Comparison of ENCODE assay signal across 28 cellular contexts in genomic region chr5:171749365-171749764, GRCh38. TPM values are rescaled to one million over a fixed set of nuclear protein-coding genes. Genes with fewer than 3 reads are reported as not detected.
"Had no signal": no experiment of that assay in that cellular context is flagged by ENCODE, and none has a peak within 500 bp of the region (broad histone marks: within the 10 kb centered on the region; RNA-seq: fewer than 3 reads in every experiment).

No MANE protein-coding gene starts in this region.

- DNase-seq: activated CD4-positive, alpha-beta T cell treated with anti-CD3 and anti-CD28 coated beads for 48 hours; activated CD4-positive, alpha-beta T cell treated with anti-CD3 and anti-CD28 coated beads, Interleukin-2, amount 50 U/mL, for 4 hours; activated CD4-positive, CD25-positive, alpha-beta regulatory T cell treated with anti-CD3 and anti-CD28 coated beads, Interleukin-2, amount 50 U/mL, for 72 hours; activated CD8-positive, alpha-beta memory T cell treated with anti-CD3 and anti-CD28 coated beads, Interleukin-2, amount 50 U/mL, for 48 hours; activated CD8-positive, alpha-beta T cell treated with anti-CD3 and anti-CD28 coated beads, Interleukin-2, amount 10 ng/mL, durations not matched to agents 7 days and 5 days; activated T-cell treated with anti-CD3 and anti-CD28 coated beads, Interleukin-2, amount 50 U/mL, for 1 hour; body of pancreas; NCI-H1092; NCI-H1417; NCI-H1930; NCI-H2171; NCI-H2227 treated with DMSO at 0.1 percent for 48 hours; NCI-H526; NCI-H774; RPMI8226; SHP77; SW 1271 had no signal

- H3K4me3 ChIP-seq: ascending aorta, body of pancreas, SJSA1 had no signal

- ATAC-seq: activated CD8-positive, alpha-beta T cell treated with anti-CD3 and anti-CD28 coated beads, Interleukin-2, amount 10 ng/mL, durations not matched to agents 7 days and 5 days; body of pancreas had no signal

- H3K27ac Mint-ChIP-seq: activated CD8-positive, alpha-beta T cell treated with anti-CD3 and anti-CD28 coated beads, Interleukin-2, amount 10 ng/mL, durations not matched to agents 7 days and 5 days; activated naive CD4-positive, alpha-beta T cell treated with anti-CD3 and anti-CD28 coated beads, Interleukin-2, amount 50 U/mL, for 24 hours; T-helper 2 cell treated with Interferon-gamma antibody and Interleukin-4, amounts not matched to agents 5 μg/mL and 100 μg/mL, for 36 hours; WTC11 had no signal

- H3K27ac ChIP-seq: ascending aorta, body of pancreas, KMS-11, SJSA1 had no signal

- H3K4me3 Mint-ChIP-seq: activated CD8-positive, alpha-beta T cell treated with anti-CD3 and anti-CD28 coated beads, Interleukin-2, amount 10 ng/mL, durations not matched to agents 7 days and 5 days; activated naive CD4-positive, alpha-beta T cell treated with anti-CD3 and anti-CD28 coated beads, Interleukin-2, amount 50 U/mL, for 24 hours; T-helper 2 cell treated with Interferon-gamma antibody and Interleukin-4, amounts not matched to agents 5 μg/mL and 100 μg/mL, for 36 hours; WTC11 had no signal

- H3K9me3 Mint-ChIP-seq: activated naive CD4-positive, alpha-beta T cell treated with anti-CD3 and anti-CD28 coated beads, Interleukin-2, amount 50 U/mL, for 24 hours; T-helper 2 cell treated with Interferon-gamma antibody and Interleukin-4, amounts not matched to agents 5 μg/mL and 100 μg/mL, for 36 hours had no signal

- H3K9me3 ChIP-seq: ascending aorta, body of pancreas, SJSA1 had no signal

- H3K36me3 Mint-ChIP-seq: activated naive CD4-positive, alpha-beta T cell treated with anti-CD3 and anti-CD28 coated beads, Interleukin-2, amount 50 U/mL, for 24 hours; WTC11 had no signal

- H3K27me3 ChIP-seq: ascending aorta, body of pancreas, SJSA1 had no signal

- H3K4me1 ChIP-seq: ascending aorta, body of pancreas had no signal

- H3K4me1 Mint-ChIP-seq: activated naive CD4-positive, alpha-beta T cell treated with anti-CD3 and anti-CD28 coated beads, Interleukin-2, amount 50 U/mL, for 24 hours had no signal

- H3K36me3 ChIP-seq: ascending aorta, SJSA1 had no signal

RNA-seq across cellular contexts. Expression of gene SMIM23, which starts 36.3 kb away (rescaled TPM):
- total RNA-seq: activated CD8-positive, alpha-beta T cell treated with anti-CD3 and anti-CD28 coated beads, Interleukin-2, amount 10 ng/mL, durations not matched to agents 7 days and 5 days; ascending aorta; body of pancreas; HepG2; MCF 10A; NCI-H460; OCI-LY7; SJSA1; T-helper 1 cell treated with Interleukin-12 subunit alpha and Interleukin-12 subunit beta and Interleukin-4 antibody, amounts not matched to agents 30 ng/mL and 1 ng/mL, for 36 hours; WTC11 had no signal
